Comparison of ENCODE assay signal across 21 cellular contexts in genomic region chr4:17024430-17024829, GRCh38.
"Had no signal": no experiment of that assay in that cellular context is flagged by ENCODE, and none has a peak within 500 bp of the region (broad histone marks: within the 10 kb centered on the region; RNA-seq: fewer than 3 reads in every experiment).

No MANE protein-coding gene starts in this region.

- H3K4me3 ChIP-seq: adrenal gland, cardiac muscle cell, colonic mucosa, left ventricle myocardium inferior, tibial nerve had no signal

- H3K27me3 ChIP-seq: adrenal gland, cardiac muscle cell, colonic mucosa, tibial nerve had no signal

- H3K9me3 ChIP-seq: adrenal gland, colonic mucosa, left ventricle myocardium inferior, tibial nerve had no signal

- H3K27ac ChIP-seq: adrenal gland, cardiac muscle cell, colonic mucosa, left ventricle myocardium inferior, tibial nerve, WERI-Rb-1 had no signal

- H3K4me1 ChIP-seq: adrenal gland, colonic mucosa, left ventricle myocardium inferior, tibial nerve had no signal

- H3K36me3 ChIP-seq: adrenal gland, cardiac muscle cell, colonic mucosa, left ventricle myocardium inferior, tibial nerve, WERI-Rb-1 had no signal

- ATAC-seq: activated T-cell treated with anti-CD3 and anti-CD28 coated beads, Interleukin-2, amount 50 U/mL, for 72 hours; stimulated activated naive CD8-positive, alpha-beta T cell treated with anti-CD3 and anti-CD28 coated beads, Interleukin-15, Interleukin-2, amounts not matched to agents 100 U/mL and 50 U/mL, for 24 hours had no signal

- DNase-seq: activated CD4-positive, alpha-beta T cell treated with anti-CD3 and anti-CD28 coated beads for 1 hour; activated effector memory CD4-positive, alpha-beta T cell treated with anti-CD3 and anti-CD28 coated beads, Interleukin-2, amount 50 U/mL, for 16 hours; activated T-cell treated with anti-CD3 and anti-CD28 coated beads, Interleukin-2, amount 50 U/mL, for 72 hours; adrenal gland; colonic mucosa; endodermal cell; erythroblast; kidney glomerular epithelial cell; left ventricle myocardium inferior; mammary epithelial cell; midbrain; nephron progenitor cell; occipital lobe; stimulated activated CD4-positive, alpha-beta T cell treated with anti-CD3 and anti-CD28 coated beads, Interleukin-2, amount 100 ng/mL, for 24 hours; stimulated activated naive CD8-positive, alpha-beta T cell treated with anti-CD3 and anti-CD28 coated beads, Interleukin-15, Interleukin-2, amounts not matched to agents 100 U/mL and 50 U/mL, for 24 hours; substantia nigra; SW 1271; T-helper 2 cell; WERI-Rb-1 had no signal
